ENCODE assay signal across 1 cellular context in genomic region chr10:73781879-73782748, GRCh38.
TF ChIP-seq lines count a peak whose summit lies in the region.

Gene CHCHD1, plus strand, starts transcription at chr10:73782048. Its CDS starts 28 bp downstream, at chr10:73782076.

TF ChIP-seq in HepG2, 621 proteins besides CTCF, POLR2A, EP300 and RAD21 (continued from another document):
- no peak for TF ChIP-seq EEA1 (CRISPR knock-in tag; IDR thresholded peaks at IDR 0.05; ENCODE audit: borderline replicate concordance)
- peak; percentile 89 for TF ChIP-seq MYPOP (CRISPR knock-in tag; IDR thresholded peaks at IDR 0.05)
- TF ChIP-seq ZNF598 (CRISPR knock-in tag; IDR thresholded peaks at IDR 0.05; ENCODE audit: borderline replicate concordance) = peak; percentile 89; the same call in 1 of the 2 replicates
- no peak for TF ChIP-seq JARID2 (CRISPR knock-in tag; IDR thresholded peaks at IDR 0.05; ENCODE audit: insufficient replicate concordance)
- no peak for TF ChIP-seq ZNF343 (CRISPR knock-in tag; IDR thresholded peaks at IDR 0.05)
- peak; percentile 95 for TF ChIP-seq NRL (CRISPR knock-in tag; IDR thresholded peaks at IDR 0.05; ENCODE audit: borderline replicate concordance)
- TF ChIP-seq HNRNPH1 (optimal IDR thresholded peaks at IDR 0.05; ENCODE audit: low read depth, low read length) = no peak
- TF ChIP-seq THAP7 (CRISPR knock-in tag; IDR thresholded peaks at IDR 0.05) = no peak
- TF ChIP-seq CBX2 (IDR thresholded peaks at IDR 0.05; ENCODE audit: low read depth, low read length) = no peak
- TF ChIP-seq CBX2 (CRISPR knock-in tag; IDR thresholded peaks at IDR 0.05; ENCODE audit: low read depth) = no peak
- no peak for TF ChIP-seq ZIK1 (CRISPR knock-in tag; IDR thresholded peaks at IDR 0.05; ENCODE audit: borderline replicate concordance, low read depth)
- TF ChIP-seq ZNF616 (CRISPR knock-in tag; IDR thresholded peaks at IDR 0.05; ENCODE audit: low read depth) = no peak
- TF ChIP-seq ZNF605 (CRISPR knock-in tag; IDR thresholded peaks at IDR 0.05) = peak; percentile 93
- no peak for TF ChIP-seq ZSCAN20 (CRISPR knock-in tag; IDR thresholded peaks at IDR 0.05; ENCODE audit: borderline replicate concordance)
- 0 out of 2 replicates have a peak, but pooled peaks have one; percentile 32 for TF ChIP-seq TBP (CRISPR knock-in tag; IDR thresholded peaks at IDR 0.05)
- peak; percentile 66; the same call in 1 of the 2 replicates for TF ChIP-seq SIN3B (IDR thresholded peaks at IDR 0.05; ENCODE audit: low read length)
